ENCODE assay signal across 26 cellular contexts in genomic region chr14:32460267-32460666, GRCh38.
"Had no signal": no experiment of that assay in that cellular context is flagged by ENCODE, and none has a peak within 500 bp of the region (broad histone marks: within the 10 kb centered on the region; RNA-seq: fewer than 3 reads in every experiment).

No MANE protein-coding gene starts in this region.

- H3K27me3 ChIP-seq: MG63 had no signal

- ATAC-seq: Panc1, PC-3 had no signal

- H3K9me3 ChIP-seq: MG63 had no signal

- H3K4me2 ChIP-seq: SK-N-SH had no signal

- DNase-seq: Karpas-422; KG1; MG63; NCI-H1092; NCI-H1105 treated with DMSO at 0.1 percent for 48 hours; NCI-H1417 treated with DMSO at 0.1 percent for 48 hours; NCI-H146; NCI-H1694 treated with DMSO at 0.1 percent for 48 hours; NCI-H2029; NCI-H2081 treated with DMSO at 0.1 percent for 48 hours; NCI-H2171; NCI-H226; NCI-H446; NCI-H510A; NCI-H524 treated with DMSO at 0.1 percent for 48 hours; NCI-H69; NCI-H774; NK-92 treated with Interleukin-12 subunit alpha and Interleukin-12 subunit beta, amount 100 ng/mL, for 24 hours; PC-3; SHP77; SK-N-SH; SW 1271 had no signal

- H3K36me3 ChIP-seq: MG63 had no signal

- H3K27ac ChIP-seq: HL-60, RWPE1 had no signal

- H3K4me3 ChIP-seq: MG63 had no signal

- FAIRE-seq: HTR-8/SVneo had no signal

- H3K9ac ChIP-seq: SK-N-SH had no signal
